ENCODE assay signal across 17 cellular contexts in the genomic region with DNA sequence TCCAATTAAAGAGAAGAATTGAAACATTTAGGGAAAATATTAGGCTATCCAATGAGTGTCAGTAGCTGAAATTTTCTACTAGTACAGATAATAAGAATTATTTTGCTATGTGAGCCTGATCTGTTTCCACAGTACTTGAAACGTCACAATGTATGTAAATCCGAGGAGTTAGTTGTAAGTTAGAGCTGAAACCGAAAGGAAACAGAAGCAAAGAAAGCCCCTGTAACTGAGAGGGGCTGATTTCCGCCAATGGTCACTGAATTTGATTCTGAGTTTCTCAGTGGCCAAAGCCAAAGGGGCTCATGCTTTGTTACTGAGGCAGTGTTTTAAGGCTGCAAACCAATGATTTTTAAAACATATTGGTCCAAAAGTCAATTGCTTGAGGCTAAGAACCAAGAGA.
"Had no signal": no experiment of that assay in that cellular context is flagged by ENCODE, and none has a peak within 500 bp of the region (broad histone marks: within the 10 kb centered on the region; RNA-seq: fewer than 3 reads in every experiment).

No MANE protein-coding gene starts in this region.

- H3K27ac Mint-ChIP-seq: activated T-helper 2 cell treated with anti-CD3 and anti-CD28 coated beads, Interferon-gamma antibody, Interleukin-2, Interleukin-4, amounts not matched to agents 10 μg/mL and 5 μg/mL and 100 μg/mL, durations not matched to agents 14 hours and 24 hours and 36 hours; memory B cell; stimulated activated naive CD8-positive, alpha-beta T cell treated with anti-CD3 and anti-CD28 coated beads, Interleukin-15, Interleukin-2, amounts not matched to agents 100 ng/mL and 50 ng/mL, for 24 hours had no signal

- H3K36me3 Mint-ChIP-seq: memory B cell had no signal

- H3K4me3 ChIP-seq: body of pancreas, coronary artery, heart left ventricle, left ventricle myocardium inferior, ovary, upper lobe of left lung had no signal

- H3K27ac ChIP-seq: body of pancreas, coronary artery, heart left ventricle, left ventricle myocardium inferior, ovary, upper lobe of left lung had no signal

- H3K36me3 ChIP-seq: heart left ventricle, left ventricle myocardium inferior, ovary, upper lobe of left lung had no signal

- H3K4me3 Mint-ChIP-seq: memory B cell; stimulated activated naive CD8-positive, alpha-beta T cell treated with anti-CD3 and anti-CD28 coated beads, Interleukin-15, Interleukin-2, amounts not matched to agents 100 ng/mL and 50 ng/mL, for 24 hours had no signal

- FAIRE-seq: frontal cortex had no signal

- H3K9me3 Mint-ChIP-seq: activated T-helper 2 cell treated with anti-CD3 and anti-CD28 coated beads, Interferon-gamma antibody, Interleukin-2, Interleukin-4, amounts not matched to agents 10 μg/mL and 5 μg/mL and 100 μg/mL, durations not matched to agents 14 hours and 24 hours and 36 hours; memory B cell; stimulated activated naive CD8-positive, alpha-beta T cell treated with anti-CD3 and anti-CD28 coated beads, Interleukin-15, Interleukin-2, amounts not matched to agents 100 ng/mL and 50 ng/mL, for 24 hours had no signal

- H3K27me3 Mint-ChIP-seq: memory B cell had no signal

- H3K4me1 ChIP-seq: body of pancreas, heart left ventricle, left ventricle myocardium inferior, upper lobe of left lung had no signal

- DNase-seq: activated CD4-positive, alpha-beta T cell treated with anti-CD3 and anti-CD28 coated beads, Interleukin-2, amount 50 U/mL, for 1 hour; activated CD4-positive, CD25-positive, alpha-beta regulatory T cell; activated naive CD4-positive, alpha-beta T cell treated with anti-CD3 and anti-CD28 coated beads, Interleukin-2, amount 50 U/mL, for 16 hours; body of pancreas; central memory CD4-positive, alpha-beta T cell; effector CD4-positive, alpha-beta T cell; heart left ventricle; islet precursor cell; left ventricle myocardium inferior; ovary; stimulated activated CD4-positive, alpha-beta T cell treated with anti-CD3 and anti-CD28 coated beads, Interleukin-4, amount 100 ng/mL, for 24 hours; upper lobe of left lung had no signal

- H3K9me3 ChIP-seq: body of pancreas, heart left ventricle, left ventricle myocardium inferior, ovary, upper lobe of left lung had no signal

- H3K27me3 ChIP-seq: body of pancreas, heart left ventricle, ovary, upper lobe of left lung had no signal

- ATAC-seq: body of pancreas, heart left ventricle had no signal
